Comparison of ENCODE assay signal across 8 cellular contexts in the genomic region with DNA sequence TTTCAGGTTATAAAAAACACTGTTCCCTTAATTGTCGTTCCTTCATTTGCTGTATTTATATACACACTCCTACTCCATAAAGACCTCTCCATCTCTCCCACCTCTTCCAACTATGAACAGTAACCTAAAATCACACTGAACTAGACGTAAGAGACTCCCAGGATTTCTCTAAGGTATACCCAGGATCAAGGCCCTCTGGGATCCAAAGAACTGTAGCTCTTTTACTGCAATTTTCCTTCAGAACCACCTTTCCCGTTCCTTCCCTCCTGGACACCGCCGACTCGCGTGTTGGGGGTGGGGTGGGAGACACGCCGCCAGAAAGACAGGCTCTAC. TPM values are rescaled to one million over a fixed set of nuclear protein-coding genes. Genes with fewer than 3 reads are reported as not detected.
DNase-seq lines count a peak whose midpoint lies in the region; ATAC-seq and TF ChIP-seq lines count a peak whose summit lies in the region.

No MANE protein-coding gene starts in this region.

- peaks cover 3 to 21% of the 10 kb centered on the region in 2 donors for H3K4me1 Mint-ChIP-seq in stimulated activated naive B cell treated with anti-CD40 and anti-IgM and Interleukin-4, amounts not matched to agents 10 μg/mL and 1 μg/mL and 100 μg/mL, for 72 hours

- H3K9me3 ChIP-seq in hepatocyte (ENCODE audit: low read depth), result no peaks in the 10 kb centered on the region

- H3K27me3 ChIP-seq in hepatocyte, result no peaks in the 10 kb centered on the region

- TF ChIP-seq CTCF in VCaP (conservative IDR thresholded peaks at IDR 0.05) (no peak), hepatocyte (IDR thresholded peaks at IDR 0.05; ENCODE audit: poor library complexity) (no peak)

- peaks cover 13% of the 10 kb centered on the region for H3K4me1 ChIP-seq in hepatocyte (ENCODE audit: insufficient read depth)

- H3K79me2 ChIP-seq in hepatocyte, result peaks cover 63% of the 10 kb centered on the region

- H3K27ac Mint-ChIP-seq in stimulated activated naive B cell treated with anti-CD40 and anti-IgM and Interleukin-4, amounts not matched to agents 10 μg/mL and 1 μg/mL and 100 μg/mL, for 72 hours, result peak overlapping the region; percentile 97

- H2AFZ ChIP-seq in hepatocyte, result peak overlapping the region; percentile 82

- no peaks in the 10 kb centered on the region for H3K27me3 Mint-ChIP-seq in stimulated activated naive B cell treated with anti-CD40 and anti-IgM and Interleukin-4, amounts not matched to agents 10 μg/mL and 1 μg/mL and 100 μg/mL, for 72 hours

- H3K4me3 Mint-ChIP-seq in stimulated activated naive B cell treated with anti-CD40 and anti-IgM and Interleukin-4, amounts not matched to agents 10 μg/mL and 1 μg/mL and 100 μg/mL, for 72 hours, result peak overlapping the region; percentile 96 to 99

- peak overlapping the region; percentile 79 for H3K4me3 ChIP-seq in hepatocyte

- DNase-seq in NCI-H510A treated with DMSO at 0.1 percent for 48 hours (lab: John Stamatoyannopoulos, UW), result peak; percentile 13
- no peak for DNase-seq in NCI-H510A (lab: John Stamatoyannopoulos, UW)
- no peak for DNase-seq in hepatocyte (ENCODE audit: low spot score)
- no peak for DNase-seq in stimulated activated naive B cell treated with anti-CD40 and anti-IgM and Interleukin-4, amounts not matched to agents 10 μg/mL and 1 μg/mL and 100 μg/mL, for 72 hours
- DNase-seq in NCI-H1092 treated with DMSO at 0.1 percent for 48 hours (lab: John Stamatoyannopoulos, UW), result no peak
- DNase-seq in HCEC 1CT, result no peak
- no peak for DNase-seq in nucleus accumbens (lab: John Stamatoyannopoulos, UW)

- no peaks in the 10 kb centered on the region for H3K36me3 ChIP-seq in hepatocyte (replicated peaks; ENCODE audit: insufficient read depth, low read depth)

- H3K9me3 Mint-ChIP-seq in stimulated activated naive B cell treated with anti-CD40 and anti-IgM and Interleukin-4, amounts not matched to agents 10 μg/mL and 1 μg/mL and 100 μg/mL, for 72 hours, result no peaks in the 10 kb centered on the region

- peak overlapping the region; percentile 84 for H3K4me2 ChIP-seq in hepatocyte

- H4K20me1 ChIP-seq in hepatocyte (ENCODE audit: insufficient read depth, poor library complexity, severe bottlenecking), result peaks cover 37% of the 10 kb centered on the region

- H3K36me3 Mint-ChIP-seq in stimulated activated naive B cell treated with anti-CD40 and anti-IgM and Interleukin-4, amounts not matched to agents 10 μg/mL and 1 μg/mL and 100 μg/mL, for 72 hours, result peaks cover 2 to 5% of the 10 kb centered on the region in 2 donors

- ATAC-seq in stimulated activated naive B cell treated with anti-CD40 and anti-IgM and Interleukin-4, amounts not matched to agents 10 μg/mL and 1 μg/mL and 100 μg/mL, for 72 hours (replicated peaks), result no peak

- 2% methylated on average over 8 of the region's 9 CpGs for WGBS in hepatocyte (ENCODE audit: low lambda C conversion rate, missing lambda C conversion rate)

- H3K9me2 ChIP-seq in hepatocyte (replicated peaks; ENCODE audit: insufficient read depth), result no peaks in the 10 kb centered on the region

- peak overlapping the region; percentile 99 for H3K27ac ChIP-seq in VCaP
- peak overlapping the region; percentile 100 for H3K27ac ChIP-seq in hepatocyte

RNA-seq across cellular contexts. Expression of a gene that starts 0.7 kb away (rescaled TPM):
- 23.7 and 26.2 TPM in 2 replicates for total RNA-seq in hepatocyte
- polyA plus RNA-seq in hepatocyte, result 6.6 and 7.9 TPM in 2 replicates

RNA-seq across cellular contexts. Expression of a gene that starts 29.1 kb away (rescaled TPM):
- 33.6 and 37.2 TPM in 2 replicates for total RNA-seq in hepatocyte
- 7.0 and 9.8 TPM in 2 replicates for polyA plus RNA-seq in hepatocyte

RNA-seq across cellular contexts. Expression of a gene that starts 32.3 kb away (rescaled TPM):
- total RNA-seq in hepatocyte, result 107 and 110 TPM in 2 replicates
- 126 and 130 TPM in 2 replicates for polyA plus RNA-seq in hepatocyte
